In genomic region chr20:10357974-10358373, GRCh38 we compare ENCODE assay signal across 10 cellular contexts.
A peak's percentile ranks its signal among the peaks of the same experiment; 100 is the strongest.
DNase-seq lines count a peak whose midpoint lies in the region; ATAC-seq, FAIRE-seq and TF ChIP-seq lines count a peak whose summit lies in the region.
"Had no signal": no experiment of that assay in that cellular context is flagged by ENCODE, and none has a peak within 500 bp of the region (broad histone marks: within the 10 kb centered on the region; RNA-seq: fewer than 3 reads in every experiment).

No MANE protein-coding gene starts in this region.

- no peaks in the 10 kb centered on the region for H3K4me1 ChIP-seq in ascending aorta
- H3K4me1 ChIP-seq in right lobe of liver, result peaks cover 0 to 4% (median 0%) of the 10 kb centered on the region in 4 donors

- FAIRE-seq in D721Med (lab: Jason Lieb, UNC), result no peak

- H3K9me3 ChIP-seq in ascending aorta (no peaks in the 10 kb centered on the region), right lobe of liver (no peaks in the 10 kb centered on the region)

- no peak for DNase-seq in D721Med (ENCODE audit: insufficient read length, low spot score)
- DNase-seq in ascending aorta (ENCODE audit: low spot score in 2 of 2), result no peak
- DNase-seq in right lobe of liver, result no peak
- no peak for DNase-seq in NCI-H146 treated with DMSO at 0.1 percent for 48 hours (lab: John Stamatoyannopoulos, UW; ENCODE audit: unreplicated experiment)
- DNase-seq in NCI-H2081 (lab: John Stamatoyannopoulos, UW), result no peak
- DNase-seq in germinal center (ENCODE audit: low spot score), result no peak
- DNase-seq: activated CD4-positive, alpha-beta T cell treated with anti-CD3 and anti-CD28 coated beads for 1 hour; stimulated activated naive CD8-positive, alpha-beta T cell treated with anti-CD3 and anti-CD28 coated beads, Interleukin-15, Interleukin-2, amounts not matched to agents 100 U/mL and 50 U/mL, for 24 hours had no signal

- H3K4me3 ChIP-seq in ascending aorta (no peak overlapping the region), right lobe of liver (no peak overlapping the region)

- no peak overlapping the region for H3K27ac ChIP-seq in ascending aorta
- no peak overlapping the region for H3K27ac ChIP-seq in right lobe of liver

- intact Hi-C loops in ascending aorta (cut with DNase I), result no loop called here
- intact Hi-C loops in right lobe of liver (cut with DNase I), result no loop called here

- ATAC-seq in right lobe of liver (no peak), GM18520 (IDR thresholded peaks at IDR 0.05; ENCODE audit: unreplicated experiment) (no peak)
- ATAC-seq: stimulated activated naive CD8-positive, alpha-beta T cell treated with anti-CD3 and anti-CD28 coated beads, Interleukin-15, Interleukin-2, amounts not matched to agents 100 U/mL and 50 U/mL, for 24 hours had no signal

- H3K27me3 ChIP-seq in ascending aorta (no peaks in the 10 kb centered on the region), right lobe of liver (no peaks in the 10 kb centered on the region)

- peak; percentile 20 for TF ChIP-seq CTCF in D721Med (IDR thresholded peaks at IDR 0.05; ENCODE audit: insufficient read depth, missing control alignments)
- TF ChIP-seq CTCF in LNCAP (IDR thresholded peaks at IDR 0.05), result peak; percentile 14; the same call in 1 of the 2 replicates
- TF ChIP-seq CTCF in ascending aorta (IDR thresholded peaks at IDR 0.05), result peak in 2 of 3 experiments; percentile 25 to 38
- TF ChIP-seq CTCF in right lobe of liver (IDR thresholded peaks at IDR 0.05), result peak in 3 of 4 donors; percentile 22 to 33 (median 30)

- TF ChIP-seq POLR2A in right lobe of liver (IDR thresholded peaks at IDR 0.05), result no peak

- H3K36me3 ChIP-seq in ascending aorta (no peaks in the 10 kb centered on the region), right lobe of liver (no peaks in the 10 kb centered on the region)
